ENCODE assay signal across 1 cellular context in the genomic region with DNA sequence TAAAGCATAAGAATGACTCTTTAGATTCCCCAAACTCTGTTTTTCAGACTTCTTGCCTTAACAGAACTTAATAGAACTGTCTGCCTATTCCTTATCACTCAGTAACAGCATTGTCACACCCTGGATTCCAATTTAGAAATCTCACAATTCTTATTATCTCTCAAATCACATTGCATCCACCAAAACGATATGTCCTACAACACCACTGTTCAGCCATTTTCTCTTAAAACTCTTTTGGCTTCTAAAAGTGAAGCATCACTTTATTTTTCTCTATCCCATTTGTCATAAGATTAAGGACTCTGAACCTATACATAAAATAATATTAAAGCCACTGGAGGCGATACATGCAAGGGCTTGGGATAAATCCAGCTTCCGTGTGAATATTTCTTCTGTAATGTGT.
TF ChIP-seq lines count a peak whose summit lies in the region.

No MANE protein-coding gene starts in this region.

TF ChIP-seq in HCT116, 20 proteins besides CTCF, POLR2A, EP300 and RAD21:
- no peak for TF ChIP-seq SIN3A (IDR thresholded peaks at IDR 0.05; ENCODE audit: low read depth)
- TF ChIP-seq, protein P1, sequence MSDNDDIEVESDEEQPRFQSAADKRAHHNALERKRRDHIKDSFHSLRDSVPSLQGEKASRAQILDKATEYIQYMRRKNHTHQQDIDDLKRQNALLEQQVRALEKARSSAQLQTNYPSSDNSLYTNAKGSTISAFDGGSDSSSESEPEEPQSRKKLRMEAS (IDR thresholded peaks at IDR 0.05), result no peak
